In genomic region chr5:40223884-40224402, GRCh38 we compare ENCODE assay signal across 8 cellular contexts.
A peak's percentile ranks its signal among the peaks of the same experiment; 100 is the strongest.
DNase-seq lines count a peak whose midpoint lies in the region; ATAC-seq and TF ChIP-seq lines count a peak whose summit lies in the region.

No MANE protein-coding gene starts in this region.

- peak; percentile 57 for ATAC-seq in GM19023 (IDR thresholded peaks at IDR 0.05; ENCODE audit: unreplicated experiment)
- peak; percentile 58 for ATAC-seq in HG03342 (IDR thresholded peaks at IDR 0.05; ENCODE audit: unreplicated experiment)
- peak; percentile 95 for ATAC-seq in activated naive CD4-positive, alpha-beta T cell treated with anti-CD3 and anti-CD28 coated beads, Interleukin-2, amount 50 U/mL, for 72 hours

- H3K27ac ChIP-seq in A673 (ENCODE audit: low read depth, low read length, poor library complexity, severe bottlenecking): no peak overlapping the region

- no peaks in the 10 kb centered on the region for H3K36me3 ChIP-seq in A673 (ENCODE audit: insufficient read depth, low read length, poor library complexity, severe bottlenecking)

- BruUV-seq in A673 (replicated peaks; lab: Mats Ljungman, UMichigan): no TSS peak

- no peaks in the 10 kb centered on the region for H3K9me3 ChIP-seq in A673 (ENCODE audit: low read depth, low read length, poor library complexity, severe bottlenecking)

- H3K27ac Mint-ChIP-seq in activated naive CD4-positive, alpha-beta T cell treated with anti-CD3 and anti-CD28 coated beads, Interleukin-2, amount 50 U/mL, for 72 hours: peak overlapping the region; percentile 92 to 94

- peaks cover 7 to 21% of the 10 kb centered on the region in 2 donors for H3K9me3 Mint-ChIP-seq in activated naive CD4-positive, alpha-beta T cell treated with anti-CD3 and anti-CD28 coated beads, Interleukin-2, amount 50 U/mL, for 72 hours

- peak; percentile 25 for DNase-seq in A673 (ENCODE audit: low spot score)
- peak in 1 of 2 donors; percentile 50 for DNase-seq in activated naive CD4-positive, alpha-beta T cell treated with anti-CD3 and anti-CD28 coated beads, Interleukin-2, amount 50 U/mL, for 72 hours (ENCODE audit: low spot score in 2 of 2)
- peak; percentile 58 for DNase-seq in stimulated activated CD4-positive, alpha-beta T cell treated with anti-CD3 and anti-CD28 coated beads, Interleukin-4, amount 100 ng/mL, for 24 hours
- no peak for DNase-seq in DMS53 (lab: John Stamatoyannopoulos, UW)
- no peak for DNase-seq in NCI-H2196 treated with DMSO at 0.1 percent for 48 hours (lab: John Stamatoyannopoulos, UW; ENCODE audit: unreplicated experiment)
- DNase-seq in 8988T: no peak

- POLR2A ChIA-PET in A673 (lab: Charles Lee; ENCODE audit: low non-redundant PET): no interaction called here

- intact Hi-C loops in A673 (cut with micrococcal nuclease; ENCODE audit: unreplicated experiment): no loop called here

- H3K36me3 Mint-ChIP-seq in activated naive CD4-positive, alpha-beta T cell treated with anti-CD3 and anti-CD28 coated beads, Interleukin-2, amount 50 U/mL, for 72 hours: peaks cover 7 to 14% of the 10 kb centered on the region in 2 donors

- no peak for TF ChIP-seq CTCF in A673 (conservative IDR thresholded peaks at IDR 0.05; ENCODE audit: low read depth, low read length)

- H3K27me3 ChIP-seq in A673 (replicated peaks; ENCODE audit: insufficient read depth, low read depth, low read length, poor library complexity): no peaks in the 10 kb centered on the region

- peaks cover 18% of the 10 kb centered on the region for H3K4me1 ChIP-seq in A673 (ENCODE audit: insufficient read depth, low read length, poor library complexity, severe bottlenecking)

- no peak overlapping the region for H3K4me3 ChIP-seq in A673 (ENCODE audit: low read depth, low read length, poor library complexity, severe bottlenecking)

- CTCF ChIA-PET in A673 (lab: Charles Lee): no interaction called here

Comparison
In these comparisons a context has a peak if more than half of its experiments do, and no peak if none do; other contexts are left out.
1. DNase-seq: peak in A673 (single experiment) and stimulated activated CD4-positive, alpha-beta T cell treated with anti-CD3 and anti-CD28 coated beads, Interleukin-4, amount 100 ng/mL, for 24 hours (single experiment); none in DMS53 (single experiment), NCI-H2196 treated with DMSO at 0.1 percent for 48 hours (single experiment) and 8988T (single experiment).
2. Peak in every context shown above with its lines, with median percentiles within 50 percentile points of each other: ATAC-seq.